In genomic region chr3:99575683-99576082, GRCh38 we compare ENCODE assay signal across 36 cellular contexts.
DNase-seq lines count a peak whose midpoint lies in the region; ATAC-seq, FAIRE-seq and TF ChIP-seq lines count a peak whose summit lies in the region.
"Had no signal": no experiment of that assay in that cellular context is flagged by ENCODE, and none has a peak within 500 bp of the region (broad histone marks: within the 10 kb centered on the region; RNA-seq: fewer than 3 reads in every experiment).

No MANE protein-coding gene starts in this region.

- H3K36me3 ChIP-seq in ACC112 (ENCODE audit: insufficient read depth, low read length) (0 out of 2 replicates have a peak, but pooled peaks cover 3% of the 10 kb centered on the region), HEK293 (ENCODE audit: control insufficient read depth in 2 of 2, insufficient read depth in 1 of 2, low read length in 2 of 2) (no peaks in the 10 kb centered on the region), adipocyte (ENCODE audit: control insufficient read depth, insufficient read depth, low read length, severe bottlenecking) (no peaks in the 10 kb centered on the region)
- H3K36me3 ChIP-seq: BE2C; BLaER1; BLaER1 treated with 17β-estradiol and CSF1 and Interleukin-3, amounts not matched to agents 10 nM and 100 nM had no signal

- no peak for ATAC-seq in GM18517 (IDR thresholded peaks at IDR 0.05; ENCODE audit: unreplicated experiment)
- ATAC-seq: A549; CD8-positive, alpha-beta T cell had no signal

- no peaks in the 10 kb centered on the region for H3K27me3 ChIP-seq in ACC112 (ENCODE audit: insufficient read depth, low read length)
- no peaks in the 10 kb centered on the region for H3K27me3 ChIP-seq in adipocyte (replicated peaks; ENCODE audit: control insufficient read depth, insufficient read depth, low read length)
- H3K27me3 ChIP-seq: BE2C; BLaER1; BLaER1 treated with 17β-estradiol and CSF1 and Interleukin-3, amounts not matched to agents 10 nM and 100 nM had no signal

- TF ChIP-seq CTCF in HEK293 (tag by site-specific recombination; IDR thresholded peaks at IDR 0.05): no peak
- TF ChIP-seq CTCF in coronary artery (IDR thresholded peaks at IDR 0.05): no peak
- no peak for TF ChIP-seq CTCF in CD14-positive monocyte (IDR thresholded peaks at IDR 0.05)

- H3K4me3 ChIP-seq in ACC112 (ENCODE audit: low read depth, low read length) (no peak overlapping the region), HEK293 (ENCODE audit: low read depth, low read length) (no peak overlapping the region), adipocyte (ENCODE audit: low read length) (peak overlapping the region; percentile 10), coronary artery (no peak overlapping the region)
- H3K4me3 ChIP-seq: A549; BLaER1; BLaER1 treated with 17β-estradiol and CSF1 and Interleukin-3, amounts not matched to agents 10 nM and 100 nM had no signal

- TF ChIP-seq POLR2A in H54 (IDR thresholded peaks at IDR 0.05; ENCODE audit: low read depth, low read length): no peak

- peak overlapping the region; percentile 93 for H2AFZ ChIP-seq in ACC112 (ENCODE audit: low read length, unreplicated experiment)

- peaks cover 0 to 9% (median 3%) of the 10 kb centered on the region in 7 donors for H3K9me3 Mint-ChIP-seq in CD14-positive monocyte
- H3K9me3 Mint-ChIP-seq: CD8-positive, alpha-beta T cell had no signal

- H3K9me3 ChIP-seq in HEK293 (ENCODE audit: control insufficient read depth, insufficient read depth, low read depth, low read length) (no peaks in the 10 kb centered on the region), adipocyte (ENCODE audit: control insufficient read depth, low read length) (peaks cover 16% of the 10 kb centered on the region)
- H3K9me3 ChIP-seq: A549, BE2C, Caco-2 had no signal

- CTCF ChIA-PET in HEK293 (lab: Yijun Ruan, JAX): no interaction called here

- no peak overlapping the region for H3K27ac Mint-ChIP-seq in CD14-positive monocyte
- H3K27ac Mint-ChIP-seq: B cell; CD4-positive, alpha-beta memory T cell; CD4-positive, alpha-beta T cell; CD8-positive, alpha-beta memory T cell; CD8-positive, alpha-beta T cell had no signal

- no peaks in the 10 kb centered on the region for H3K79me2 ChIP-seq in ACC112 (ENCODE audit: control insufficient read depth, insufficient read depth, low read length, unreplicated experiment)

- intact Hi-C loops in CD14-positive monocyte (cut with micrococcal nuclease): no loop called here

- H3K36me3 Mint-ChIP-seq in CD14-positive monocyte: no peaks in the 10 kb centered on the region
- H3K36me3 Mint-ChIP-seq: CD4-positive, alpha-beta memory T cell; CD4-positive, CD25-positive, alpha-beta regulatory T cell; CD8-positive, alpha-beta memory T cell; CD8-positive, alpha-beta T cell had no signal

- DNase-seq in H54 (ENCODE audit: insufficient read length, low spot score): no peak
- no peak for DNase-seq in adipocyte (ENCODE audit: low read depth)
- no peak for DNase-seq in coronary artery (ENCODE audit: low spot score)
- no peak for DNase-seq in caudate nucleus (lab: John Stamatoyannopoulos, UW)
- DNase-seq in CD14-positive monocyte (ENCODE audit: low spot score): no peak
- DNase-seq: 8988T; ACHN; AML-193; BE2C; C1 segment of cervical spinal cord; Caco-2; Calu3; CD4-positive, alpha-beta memory T cell; CD4-positive, alpha-beta T cell; CD4-positive, CD25-positive, alpha-beta regulatory T cell; CD8-positive, alpha-beta memory T cell; CD8-positive, alpha-beta T cell; COR-L47; DMS 273 treated with DMSO at 0.1 percent for 48 hours; DMS153; DMS53; DMS79; DMS79 treated with DMSO at 0.1 percent for 48 hours; DND-41; EL had no signal

- FAIRE-seq in H54 (lab: Jason Lieb, UNC): peak; percentile 27
- FAIRE-seq: A204.1, A549, D721Med had no signal

- H3K9ac ChIP-seq in adipocyte (ENCODE audit: low read length): no peak overlapping the region
- H3K9ac ChIP-seq: BLaER1; BLaER1 treated with 17β-estradiol and CSF1 and Interleukin-3, amounts not matched to agents 10 nM and 100 nM had no signal

- H3K27ac ChIP-seq in ACC112 (ENCODE audit: low read depth, low read length) (no peak overlapping the region), HEK293 (ENCODE audit: extremely low read depth, low read depth, low read length) (no peak overlapping the region), coronary artery (no peak overlapping the region), caudate nucleus (ENCODE audit: low read depth, low read length) (no peak overlapping the region)
- H3K27ac ChIP-seq: 22Rv1; A549; BLaER1; BLaER1 treated with 17β-estradiol and CSF1 and Interleukin-3, amounts not matched to agents 10 nM and 100 nM; C4-2B had no signal

- no peaks in the 10 kb centered on the region for H3K4me1 Mint-ChIP-seq in CD14-positive monocyte
- H3K4me1 Mint-ChIP-seq: B cell; CD4-positive, alpha-beta memory T cell; CD4-positive, CD25-positive, alpha-beta regulatory T cell; CD8-positive, alpha-beta memory T cell had no signal

- peaks cover 0 to 3% (median 2%) of the 10 kb centered on the region in 3 donors for H3K27me3 Mint-ChIP-seq in CD14-positive monocyte (ENCODE audit: low read depth in 3 of 3)
- H3K27me3 Mint-ChIP-seq: B cell; CD4-positive, alpha-beta memory T cell; CD4-positive, alpha-beta T cell; CD4-positive, CD25-positive, alpha-beta regulatory T cell; CD8-positive, alpha-beta memory T cell had no signal

- no peak overlapping the region for H3K4me3 Mint-ChIP-seq in CD14-positive monocyte
- H3K4me3 Mint-ChIP-seq: B cell; CD4-positive, alpha-beta memory T cell; CD4-positive, alpha-beta T cell; CD4-positive, CD25-positive, alpha-beta regulatory T cell; CD8-positive, alpha-beta memory T cell; CD8-positive, alpha-beta T cell had no signal

- POLR2A ChIA-PET in HEK293 (lab: Yijun Ruan, JAX): no interaction called here

- peaks cover 37% of the 10 kb centered on the region for H3K4me1 ChIP-seq in ACC112 (ENCODE audit: control insufficient read depth, insufficient read depth, low read length, unreplicated experiment)
- H3K4me1 ChIP-seq in HEK293 (ENCODE audit: control insufficient read depth, insufficient read depth, low read length): no peaks in the 10 kb centered on the region
- peaks cover 5% of the 10 kb centered on the region for H3K4me1 ChIP-seq in adipocyte (ENCODE audit: control insufficient read depth, insufficient read depth, low read length)
- H3K4me1 ChIP-seq: A549; BE2C; BLaER1; BLaER1 treated with 17β-estradiol and CSF1 and Interleukin-3, amounts not matched to agents 10 nM and 100 nM; Caco-2 had no signal

TF ChIP-seq in HEK293, 187 proteins besides CTCF, POLR2A, EP300 and RAD21:
- TF ChIP-seq ZNF48 (tag by site-specific recombination; IDR thresholded peaks at IDR 0.05): no peak
- TF ChIP-seq ZNF558 (tag by site-specific recombination; IDR thresholded peaks at IDR 0.05): peak; percentile 95
